1 cellular context compared by ENCODE assay signal in the genomic region with DNA sequence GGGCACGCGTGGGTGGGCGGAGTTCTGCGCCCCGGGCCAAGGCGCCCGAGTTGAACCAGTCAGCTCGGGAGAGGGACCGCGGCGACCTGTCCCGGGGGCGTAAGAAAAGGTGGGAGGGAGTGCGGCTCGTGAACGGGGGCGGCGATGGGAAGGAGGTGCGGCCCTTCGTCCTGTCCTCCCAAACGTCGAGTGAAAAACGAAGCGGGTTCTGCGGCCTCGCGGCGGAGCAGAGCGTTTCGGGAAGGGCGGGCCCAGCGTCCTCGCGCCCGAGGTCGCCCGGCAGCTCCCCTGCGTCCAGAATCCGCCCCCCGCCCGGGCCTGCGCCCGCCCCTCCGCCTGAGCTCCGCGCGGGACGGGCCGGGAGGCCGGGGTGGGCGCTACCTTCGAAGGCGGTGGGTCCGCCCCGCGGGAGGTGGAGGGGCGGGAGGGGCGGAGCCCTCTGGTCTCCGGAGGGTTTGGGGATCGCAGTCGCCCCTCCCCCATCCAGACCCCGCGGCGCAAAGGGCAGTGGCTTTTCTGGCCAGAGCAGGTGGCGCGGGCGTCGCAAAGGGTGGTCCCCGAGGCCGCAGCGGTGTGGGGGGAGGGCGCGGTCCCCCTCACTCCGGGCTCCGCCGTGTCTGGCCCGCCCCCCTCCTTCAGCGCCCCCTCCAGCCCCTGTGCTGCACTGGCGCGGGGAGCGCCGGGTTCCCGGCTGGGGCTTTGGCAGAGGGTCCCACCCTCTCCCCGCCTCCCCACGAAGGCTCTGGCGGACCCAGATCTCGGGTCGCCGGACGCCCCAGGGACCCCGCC.
TF ChIP-seq lines count a peak whose summit lies in the region.

No MANE protein-coding gene starts in this region.

TF ChIP-seq in K562, 482 proteins besides CTCF, POLR2A, EP300 and RAD21 (continued from another document):
- TF ChIP-seq, protein P1, sequence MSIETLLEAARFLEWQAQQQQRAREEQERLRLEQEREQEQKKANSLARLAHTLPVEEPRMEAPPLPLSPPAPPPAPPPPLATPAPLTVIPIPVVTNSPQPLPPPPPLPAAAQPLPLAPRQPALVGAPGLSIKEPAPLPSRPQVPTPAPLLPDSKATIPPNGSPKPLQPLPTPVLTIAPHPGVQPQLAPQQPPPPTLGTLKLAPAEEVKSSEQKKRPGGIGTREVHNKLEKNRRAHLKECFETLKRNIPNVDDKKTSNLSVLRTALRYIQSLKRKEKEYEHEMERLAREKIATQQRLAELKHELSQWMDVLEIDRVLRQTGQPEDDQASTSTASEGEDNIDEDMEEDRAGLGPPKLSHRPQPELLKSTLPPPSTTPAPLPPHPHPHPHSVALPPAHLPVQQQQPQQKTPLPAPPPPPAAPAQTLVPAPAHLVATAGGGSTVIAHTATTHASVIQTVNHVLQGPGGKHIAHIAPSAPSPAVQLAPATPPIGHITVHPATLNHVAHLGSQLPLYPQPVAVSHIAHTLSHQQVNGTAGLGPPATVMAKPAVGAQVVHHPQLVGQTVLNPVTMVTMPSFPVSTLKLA (conservative IDR thresholded peaks at IDR 0.05) = peak in 1 of 2 experiments; percentile 30; a peak in 1 of 4 replicates
- TF ChIP-seq POLR2AphosphoS5 (IDR thresholded peaks at IDR 0.05; ENCODE audit: control insufficient read depth, insufficient read depth, low read depth, low read length) (no peak), MAZ (CRISPR knock-in tag; conservative IDR thresholded peaks at IDR 0.05 in 1 of 2, IDR thresholded peaks at IDR 0.05 in 1 of 2) (peak in 1 of 2 experiments; percentile 23; a peak in 1 of 4 replicates), ZFP30 (CRISPR knock-in tag; IDR thresholded peaks at IDR 0.05; ENCODE audit: borderline replicate concordance) (no peak), HMGN3 (IDR thresholded peaks at IDR 0.05; ENCODE audit: borderline replicate concordance, extremely low read depth, insufficient read length, low read depth, low read length) (peak; percentile 15), RREB1 (CRISPR knock-in tag; IDR thresholded peaks at IDR 0.05) (no peak), REST (CRISPR knock-in tag; IDR thresholded peaks at IDR 0.05; ENCODE audit: low read depth) (peak; percentile 33; the same call in 1 of the 2 replicates), NRF1 (conservative IDR thresholded peaks at IDR 0.05 in 1 of 2, IDR thresholded peaks at IDR 0.05 in 1 of 2) (peak in 1 of 2 experiments; percentile 38; a peak in 2 of 4 replicates), SIRT6 (IDR thresholded peaks at IDR 0.05; ENCODE audit: low read depth, low read length) (no peak), POLR2B (IDR thresholded peaks at IDR 0.05; ENCODE audit: low read depth, partially characterized antibody) (no peak), BRD4 (IDR thresholded peaks at IDR 0.05) (no peak), PHF20 (IDR thresholded peaks at IDR 0.05; ENCODE audit: partially characterized antibody) (peak; percentile 17), ZNF12 (CRISPR knock-in tag; IDR thresholded peaks at IDR 0.05) (peak; percentile 35; the same call in 1 of the 2 replicates), SIN3A (IDR thresholded peaks at IDR 0.05; ENCODE audit: borderline replicate concordance in 2 of 2, control insufficient read depth in 1 of 2, low read depth in 2 of 2, low read length in 2 of 2) (0 out of 4 replicates have a peak, but pooled peaks have one; percentile 3 to 10), SP1 (CRISPR knock-in tag; IDR thresholded peaks at IDR 0.05) (0 out of 2 replicates have a peak, but pooled peaks have one; percentile 37), POLR2G (IDR thresholded peaks at IDR 0.05; ENCODE audit: low read depth, low read length) (peak; percentile 52; the same call in 1 of the 2 replicates), POLR2H (tag; IDR thresholded peaks at IDR 0.05; ENCODE audit: low read depth) (no peak), RBFOX2 (IDR thresholded peaks at IDR 0.05; ENCODE audit: low read depth, low read length) (peak; percentile 11; the same call in 1 of the 2 replicates), EGR1 (conservative IDR thresholded peaks at IDR 0.05) (peak; percentile 87), POU5F1 (IDR thresholded peaks at IDR 0.05; ENCODE audit: borderline replicate concordance, low read depth, low read length, partially characterized antibody) (no peak), ZBTB7A (IDR thresholded peaks at IDR 0.05; ENCODE audit: borderline replicate concordance, control insufficient read depth, low read depth, low read length) (peak; percentile 76; the same call in 1 of the 2 replicates), ZBTB2 (IDR thresholded peaks at IDR 0.05) (0 out of 2 replicates have a peak, but pooled peaks have one; percentile 11), KAT7 (CRISPR knock-in tag; IDR thresholded peaks at IDR 0.05; ENCODE audit: borderline replicate concordance) (peak; percentile 20; the same call in 1 of the 2 replicates)
- TF ChIP-seq, protein P2, sequence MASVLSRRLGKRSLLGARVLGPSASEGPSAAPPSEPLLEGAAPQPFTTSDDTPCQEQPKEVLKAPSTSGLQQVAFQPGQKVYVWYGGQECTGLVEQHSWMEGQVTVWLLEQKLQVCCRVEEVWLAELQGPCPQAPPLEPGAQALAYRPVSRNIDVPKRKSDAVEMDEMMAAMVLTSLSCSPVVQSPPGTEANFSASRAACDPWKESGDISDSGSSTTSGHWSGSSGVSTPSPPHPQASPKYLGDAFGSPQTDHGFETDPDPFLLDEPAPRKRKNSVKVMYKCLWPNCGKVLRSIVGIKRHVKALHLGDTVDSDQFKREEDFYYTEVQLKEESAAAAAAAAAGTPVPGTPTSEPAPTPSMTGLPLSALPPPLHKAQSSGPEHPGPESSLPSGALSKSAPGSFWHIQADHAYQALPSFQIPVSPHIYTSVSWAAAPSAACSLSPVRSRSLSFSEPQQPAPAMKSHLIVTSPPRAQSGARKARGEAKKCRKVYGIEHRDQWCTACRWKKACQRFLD (CRISPR knock-in tag; IDR thresholded peaks at IDR 0.05) = 0 out of 2 replicates have a peak, but pooled peaks have one; percentile 23
- TF ChIP-seq, protein P3, sequence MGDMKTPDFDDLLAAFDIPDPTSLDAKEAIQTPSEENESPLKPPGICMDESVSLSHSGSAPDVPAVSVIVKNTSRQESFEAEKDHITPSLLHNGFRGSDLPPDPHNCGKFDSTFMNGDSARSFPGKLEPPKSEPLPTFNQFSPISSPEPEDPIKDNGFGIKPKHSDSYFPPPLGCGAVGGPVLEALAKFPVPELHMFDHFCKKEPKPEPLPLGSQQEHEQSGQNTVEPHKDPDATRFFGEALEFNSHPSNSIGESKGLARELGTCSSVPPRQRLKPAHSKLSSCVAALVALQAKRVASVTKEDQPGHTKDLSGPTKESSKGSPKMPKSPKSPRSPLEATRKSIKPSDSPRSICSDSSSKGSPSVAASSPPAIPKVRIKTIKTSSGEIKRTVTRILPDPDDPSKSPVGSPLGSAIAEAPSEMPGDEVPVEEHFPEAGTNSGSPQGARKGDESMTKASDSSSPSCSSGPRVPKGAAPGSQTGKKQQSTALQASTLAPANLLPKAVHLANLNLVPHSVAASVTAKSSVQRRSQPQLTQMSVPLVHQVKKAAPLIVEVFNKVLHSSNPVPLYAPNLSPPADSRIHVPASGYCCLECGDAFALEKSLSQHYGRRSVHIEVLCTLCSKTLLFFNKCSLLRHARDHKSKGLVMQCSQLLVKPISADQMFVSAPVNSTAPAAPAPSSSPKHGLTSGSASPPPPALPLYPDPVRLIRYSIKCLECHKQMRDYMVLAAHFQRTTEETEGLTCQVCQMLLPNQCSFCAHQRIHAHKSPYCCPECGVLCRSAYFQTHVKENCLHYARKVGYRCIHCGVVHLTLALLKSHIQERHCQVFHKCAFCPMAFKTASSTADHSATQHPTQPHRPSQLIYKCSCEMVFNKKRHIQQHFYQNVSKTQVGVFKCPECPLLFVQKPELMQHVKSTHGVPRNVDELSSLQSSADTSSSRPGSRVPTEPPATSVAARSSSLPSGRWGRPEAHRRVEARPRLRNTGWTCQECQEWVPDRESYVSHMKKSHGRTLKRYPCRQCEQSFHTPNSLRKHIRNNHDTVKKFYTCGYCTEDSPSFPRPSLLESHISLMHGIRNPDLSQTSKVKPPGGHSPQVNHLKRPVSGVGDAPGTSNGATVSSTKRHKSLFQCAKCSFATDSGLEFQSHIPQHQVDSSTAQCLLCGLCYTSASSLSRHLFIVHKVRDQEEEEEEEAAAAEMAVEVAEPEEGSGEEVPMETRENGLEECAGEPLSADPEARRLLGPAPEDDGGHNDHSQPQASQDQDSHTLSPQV (IDR thresholded peaks at IDR 0.05) = 0 out of 2 replicates have a peak, but pooled peaks have one; percentile 20
- TF ChIP-seq, protein P4, sequence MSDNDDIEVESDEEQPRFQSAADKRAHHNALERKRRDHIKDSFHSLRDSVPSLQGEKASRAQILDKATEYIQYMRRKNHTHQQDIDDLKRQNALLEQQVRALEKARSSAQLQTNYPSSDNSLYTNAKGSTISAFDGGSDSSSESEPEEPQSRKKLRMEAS (CRISPR knock-in tag; IDR thresholded peaks at IDR 0.05) = peak; percentile 71
